ENCODE assay signal across 8 cellular contexts in genomic region chr13:97222934-97223710, GRCh38. TPM values are rescaled to one million over a fixed set of nuclear protein-coding genes. Genes with fewer than 3 reads are reported as not detected.
DNase-seq lines count a peak whose midpoint lies in the region; ATAC-seq and TF ChIP-seq lines count a peak whose summit lies in the region.

No MANE protein-coding gene starts in this region.

- H3K27me3 ChIP-seq in heart right ventricle (no peaks in the 10 kb centered on the region), iPS-18a (ENCODE audit: control insufficient read depth, insufficient read depth, low read length) (peaks cover 58% of the 10 kb centered on the region)

- ATAC-seq in heart right ventricle, result peak in 1 of 8 donors; percentile 28
- ATAC-seq in Right ventricle myocardium inferior, result no peak
- ATAC-seq in activated B cell treated with CpG ODN at 0.5 μM for 24 hours (ENCODE audit: low read depth), result no peak
- no peak for ATAC-seq in stimulated activated effector memory CD8-positive, alpha-beta T cell treated with anti-CD3 and anti-CD28 coated beads, Interleukin-12 subunit alpha, Interleukin-12 subunit beta, amount 100 ng/mL, for 72 hours
- ATAC-seq in HG03521 (IDR thresholded peaks at IDR 0.05; ENCODE audit: unreplicated experiment), result no peak

- peaks cover 6 to 47% (median 41%) of the 10 kb centered on the region in 9 donors for H3K4me1 ChIP-seq in heart right ventricle
- H3K4me1 ChIP-seq in iPS-18a (ENCODE audit: control insufficient read depth, low read depth, low read length), result peaks cover 34% of the 10 kb centered on the region

- H3K36me3 Mint-ChIP-seq in activated B cell treated with CpG ODN at 0.5 μM for 24 hours (ENCODE audit: low read depth), result peaks cover 7% of the 10 kb centered on the region
- no peaks in the 10 kb centered on the region for H3K36me3 Mint-ChIP-seq in stimulated activated effector memory CD8-positive, alpha-beta T cell treated with anti-CD3 and anti-CD28 coated beads, Interleukin-12 subunit alpha, Interleukin-12 subunit beta, amount 100 ng/mL, for 72 hours

- TF ChIP-seq CTCF in heart right ventricle (IDR thresholded peaks at IDR 0.05) (no peak), activated B cell treated with CpG ODN at 0.5 μM for 24 hours (IDR thresholded peaks at IDR 0.05) (no peak)

- H3K9me3 Mint-ChIP-seq in activated B cell treated with CpG ODN at 0.5 μM for 24 hours, result no peaks in the 10 kb centered on the region
- H3K9me3 Mint-ChIP-seq in stimulated activated effector memory CD8-positive, alpha-beta T cell treated with anti-CD3 and anti-CD28 coated beads, Interleukin-12 subunit alpha, Interleukin-12 subunit beta, amount 100 ng/mL, for 72 hours, result no peaks in the 10 kb centered on the region

- H3K36me3 ChIP-seq in heart right ventricle (no peaks in the 10 kb centered on the region), iPS-18a (ENCODE audit: control insufficient read depth, low read depth, low read length) (no peaks in the 10 kb centered on the region)

- no peaks in the 10 kb centered on the region for H3K9me3 ChIP-seq in heart right ventricle
- H3K9me3 ChIP-seq in iPS-18a (ENCODE audit: control insufficient read depth, low read depth, low read length), result no peaks in the 10 kb centered on the region

- POLR2A ChIA-PET in activated B cell treated with CpG ODN at 0.5 μM for 24 hours (lab: Charles Lee), result interaction anchor here (1.2 to 3.7 kb wide), 3 partner anchors 9 to 210 kb away, joined by 3 to 29 read pairs (median 6); partner anchors contain the start of gene RAP2A

- intact Hi-C loops in heart right ventricle (cut with DNase I) (loop anchor here in 7 of 10 donors (1.0 to 10.0 kb wide), 12 partner anchors 34 to 212 kb away; partner anchors contain the start of gene RAP2A (in 5 of the 7)), Right ventricle myocardium inferior (cut with DNase I) (loop anchor here (1.0 to 2.0 kb wide), 2 partner anchors 122 to 136 kb away; no protein-coding TSS in a partner anchor), activated B cell treated with CpG ODN at 0.5 μM for 24 hours (cut with micrococcal nuclease) (loop anchor here (1.0 to 10.0 kb wide), 8 partner anchors 38 to 1862 kb away; no protein-coding TSS in a partner anchor)

- DNase-seq in heart right ventricle, result no peak
- no peak for DNase-seq in Right ventricle myocardium inferior (ENCODE audit: missing footprints)
- DNase-seq in activated B cell treated with CpG ODN at 0.5 μM for 24 hours, result no peak
- DNase-seq in stimulated activated effector memory CD8-positive, alpha-beta T cell treated with anti-CD3 and anti-CD28 coated beads, Interleukin-12 subunit alpha, Interleukin-12 subunit beta, amount 100 ng/mL, for 72 hours (ENCODE audit: low spot score in 2 of 2), result no peak
- no peak for DNase-seq in DMS114 treated with DMSO at 0.1 percent for 48 hours (lab: John Stamatoyannopoulos, UW; ENCODE audit: unreplicated experiment)
- DNase-seq in retina, result no peak

- 0% methylated on average over 8 of the region's 8 CpGs for WGBS in heart right ventricle, 2 donors

- H3K4me3 ChIP-seq in heart right ventricle (peak overlapping the region; percentile 51 to 84 (median 62)), iPS-18a (ENCODE audit: low read length) (peak overlapping the region; percentile 81)

- H3K4me1 Mint-ChIP-seq in activated B cell treated with CpG ODN at 0.5 μM for 24 hours, result peaks cover 61% of the 10 kb centered on the region
- H3K4me1 Mint-ChIP-seq in stimulated activated effector memory CD8-positive, alpha-beta T cell treated with anti-CD3 and anti-CD28 coated beads, Interleukin-12 subunit alpha, Interleukin-12 subunit beta, amount 100 ng/mL, for 72 hours, result peaks cover 35% of the 10 kb centered on the region

- peak overlapping the region; percentile 89 for H3K4me3 Mint-ChIP-seq in activated B cell treated with CpG ODN at 0.5 μM for 24 hours
- peak overlapping the region; percentile 76 for H3K4me3 Mint-ChIP-seq in stimulated activated effector memory CD8-positive, alpha-beta T cell treated with anti-CD3 and anti-CD28 coated beads, Interleukin-12 subunit alpha, Interleukin-12 subunit beta, amount 100 ng/mL, for 72 hours

- no peaks in the 10 kb centered on the region for H3K27me3 Mint-ChIP-seq in activated B cell treated with CpG ODN at 0.5 μM for 24 hours

- H3K27ac ChIP-seq in heart right ventricle (peak overlapping the region; percentile 78 to 93 (median 90)), iPS-18a (ENCODE audit: low read length) (no peak overlapping the region)

- CTCF ChIA-PET in activated B cell treated with CpG ODN at 0.5 μM for 24 hours (lab: Charles Lee), result interaction anchor here (0.7 to 2.9 kb wide), 3 partner anchors 13 to 113 kb away, joined by 3 to 8 read pairs (median 3); no protein-coding TSS in a partner anchor

- peak overlapping the region; percentile 92 for H3K27ac Mint-ChIP-seq in activated B cell treated with CpG ODN at 0.5 μM for 24 hours
- H3K27ac Mint-ChIP-seq in stimulated activated effector memory CD8-positive, alpha-beta T cell treated with anti-CD3 and anti-CD28 coated beads, Interleukin-12 subunit alpha, Interleukin-12 subunit beta, amount 100 ng/mL, for 72 hours, result peak overlapping the region; percentile 98

- peak overlapping the region; percentile 54 for H3K9ac ChIP-seq in iPS-18a (ENCODE audit: low read length)

RNA-seq across cellular contexts. Expression of gene MBNL2, which starts 1.0 kb away (rescaled TPM):
- 10 to 100 TPM; 59.7 to 95.0 (median 85.2) TPM for total RNA-seq in heart right ventricle
- 10 to 100 TPM; 17.2 to 18.7 TPM for polyA plus RNA-seq in heart right ventricle
- total RNA-seq in Right ventricle myocardium inferior, result 69.1 TPM
- total RNA-seq in activated B cell treated with CpG ODN at 0.5 μM for 24 hours, result 15.3 and 18.8 TPM in 2 replicates
